ENCODE assay signal across 8 cellular contexts in genomic region chr5:142611154-142611553, GRCh38.
DNase-seq lines count a peak whose midpoint lies in the region; ATAC-seq lines count a peak whose summit lies in the region.

No MANE protein-coding gene starts in this region.

- ATAC-seq in HG02678 (IDR thresholded peaks at IDR 0.05; ENCODE audit: unreplicated experiment) = peak; percentile 91

- DNase-seq in NCI-H1436 (lab: John Stamatoyannopoulos, UW) (peak; percentile 46), NCI-H1436 treated with DMSO at 0.1 percent for 48 hours (lab: John Stamatoyannopoulos, UW) (no peak), NCI-H2171 (lab: John Stamatoyannopoulos, UW) (peak; percentile 18), left kidney (ENCODE audit: low read depth, low spot score) (peak; percentile 87)
- peak; percentile 35 for DNase-seq in activated CD4-positive, CD25-positive, alpha-beta regulatory T cell treated with anti-CD3 and anti-CD28 coated beads, Interleukin-2, amount 50 U/mL, for 16 hours (ENCODE audit: low read depth, low spot score)
- DNase-seq in central memory CD4-positive, alpha-beta T cell = peak; percentile 44
- DNase-seq in stimulated activated CD4-positive, alpha-beta T cell treated with anti-CD3 and anti-CD28 coated beads, TNF-alpha, amount 100 ng/mL, for 4 hours (ENCODE audit: low read depth in 3 of 3) = peak; percentile 40 to 51 (median 43)
